ENCODE assay signal across 1 cellular context in the genomic region with DNA sequence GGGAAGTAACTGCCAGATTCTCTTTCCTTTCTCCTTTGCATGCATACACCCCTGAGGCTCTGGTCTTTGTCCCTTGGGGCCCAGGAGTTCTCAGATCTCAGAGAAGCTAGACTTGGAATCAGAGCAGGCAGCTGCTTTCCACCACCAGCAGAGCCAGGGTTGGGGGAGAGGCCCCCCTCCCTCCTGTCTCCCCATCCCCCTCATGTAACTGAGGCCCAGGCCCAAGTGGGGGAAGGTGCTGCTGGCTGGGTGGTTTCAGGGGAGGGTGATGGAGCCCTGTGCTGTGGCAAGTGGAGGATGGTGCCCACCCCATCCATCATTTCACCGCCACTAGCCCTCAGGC.
TF ChIP-seq lines count a peak whose summit lies in the region.

No MANE protein-coding gene starts in this region.

TF ChIP-seq in IMR-90, 13 proteins besides CTCF, POLR2A, EP300 and RAD21:
- TF ChIP-seq FOS (IDR thresholded peaks at IDR 0.05; ENCODE audit: low read depth, low read length), result no peak
- TF ChIP-seq ELK1 (IDR thresholded peaks at IDR 0.05; ENCODE audit: borderline replicate concordance, low read depth, low read length), result no peak
- TF ChIP-seq RCOR1 (IDR thresholded peaks at IDR 0.05; ENCODE audit: insufficient replicate concordance, low read length), result no peak
- TF ChIP-seq NFE2L2 (IDR thresholded peaks at IDR 0.05; ENCODE audit: low read depth, low read length), result no peak
- TF ChIP-seq MAZ (IDR thresholded peaks at IDR 0.05; ENCODE audit: borderline replicate concordance, low read depth, low read length), result no peak
- TF ChIP-seq RFX5 (IDR thresholded peaks at IDR 0.05; ENCODE audit: low read depth, low read length), result no peak
- TF ChIP-seq CEBPB (IDR thresholded peaks at IDR 0.05; ENCODE audit: low read depth, low read length), result no peak
- TF ChIP-seq MXI1 (IDR thresholded peaks at IDR 0.05; ENCODE audit: borderline replicate concordance, low read depth, low read length), result no peak
